ENCODE assay signal across 8 cellular contexts in the genomic region with DNA sequence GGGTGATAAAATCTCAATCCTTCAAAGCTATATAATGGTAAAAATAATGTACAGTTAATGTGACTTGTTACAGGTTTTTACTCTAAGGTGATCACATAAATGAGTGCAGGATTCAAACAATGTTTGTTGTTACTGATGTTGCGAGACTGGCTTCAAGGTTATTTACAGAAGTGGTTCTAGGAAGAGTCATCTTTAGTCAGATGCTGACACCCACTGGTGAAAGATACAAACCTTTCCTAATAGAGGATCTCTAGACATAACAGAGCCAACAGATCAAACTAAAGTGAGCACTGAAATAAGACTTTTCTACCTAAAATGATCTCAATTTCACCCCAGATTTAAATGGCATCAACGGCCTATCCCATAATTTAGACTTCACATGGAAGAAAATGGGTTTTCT. TPM values are rescaled to one million over a fixed set of nuclear protein-coding genes. Genes with fewer than 3 reads are reported as not detected.
DNase-seq lines count a peak whose midpoint lies in the region; ATAC-seq and TF ChIP-seq lines count a peak whose summit lies in the region.

No MANE protein-coding gene starts in this region.

- peak; percentile 22 to 73 (median 61) for TF ChIP-seq CTCF in adrenal gland (IDR thresholded peaks at IDR 0.05)
- peak; percentile 31 to 71 (median 39) for TF ChIP-seq CTCF in tibial nerve (IDR thresholded peaks at IDR 0.05)

- no peaks in the 10 kb centered on the region for H3K9me3 ChIP-seq in adrenal gland (replicated peaks in 1 of 3)
- H3K9me3 ChIP-seq in tibial nerve = no peaks in the 10 kb centered on the region

- no peaks in the 10 kb centered on the region for H3K9me3 Mint-ChIP-seq in immature natural killer cell

- H3K27me3 Mint-ChIP-seq in immature natural killer cell (ENCODE audit: low read depth in 3 of 3) = no peaks in the 10 kb centered on the region

- ATAC-seq in GM19328 (IDR thresholded peaks at IDR 0.05; ENCODE audit: unreplicated experiment) = no peak

- H3K36me3 Mint-ChIP-seq in immature natural killer cell = peaks cover 12 to 24% (median 20%) of the 10 kb centered on the region in 3 donors

- 38 to 48% (median 43%) methylated on average over 2 of the region's 2 CpGs for WGBS in adrenal gland, 4 donors
- 45 to 62% methylated on average over 2 of the region's 2 CpGs for WGBS in tibial nerve, 2 donors

- peaks cover 0 to 4% of the 10 kb centered on the region in 2 donors for H3K36me3 ChIP-seq in adrenal gland (replicated peaks in 1 of 2)
- peaks cover 0 to 18% (median 0%) of the 10 kb centered on the region in 3 donors for H3K36me3 ChIP-seq in tibial nerve

- H3K27me3 ChIP-seq in adrenal gland = no peaks in the 10 kb centered on the region
- H3K27me3 ChIP-seq in tibial nerve = no peaks in the 10 kb centered on the region

- peak; percentile 28 for DNase-seq in NCI-H1105 treated with DMSO at 0.1 percent for 48 hours (lab: John Stamatoyannopoulos, UW)
- DNase-seq in NCI-H1105 (lab: John Stamatoyannopoulos, UW) = no peak
- DNase-seq in NCI-H2081 (lab: John Stamatoyannopoulos, UW) = peak; percentile 23 to 57
- peak in 2 of 7 donors; percentile 25 to 35 for DNase-seq in adrenal gland
- peak in 2 of 3 donors; percentile 7 to 9 for DNase-seq in immature natural killer cell
- peak in 1 of 2 donors; percentile 32 for DNase-seq in tibial nerve (ENCODE audit: low spot score in 2 of 2)
- no peak for DNase-seq in NCI-H1048 (lab: John Stamatoyannopoulos, UW)

- no peaks in the 10 kb centered on the region for H3K4me1 Mint-ChIP-seq in immature natural killer cell

- H3K4me1 ChIP-seq in adrenal gland (replicated peaks in 1 of 2) (no peaks in the 10 kb centered on the region), tibial nerve (no peaks in the 10 kb centered on the region)

- TF ChIP-seq EP300 in tibial nerve (IDR thresholded peaks at IDR 0.05) = no peak

- H3K4me3 Mint-ChIP-seq in immature natural killer cell = no peak overlapping the region

- TF ChIP-seq POLR2A in adrenal gland (IDR thresholded peaks at IDR 0.05) (no peak), tibial nerve (IDR thresholded peaks at IDR 0.05) (no peak)

- intact Hi-C loops in adrenal gland (cut with DNase I) = loop anchor here in 1 of 2 donors (10.0 kb wide), 1 partner anchor 500 kb away; no protein-coding TSS in a partner anchor

- no peak overlapping the region for H3K4me3 ChIP-seq in adrenal gland
- H3K4me3 ChIP-seq in tibial nerve = no peak overlapping the region

- no peak overlapping the region for H3K27ac Mint-ChIP-seq in immature natural killer cell

- H3K27ac ChIP-seq in adrenal gland = no peak overlapping the region
- no peak overlapping the region for H3K27ac ChIP-seq in tibial nerve

RNA-seq across cellular contexts. Expression of gene ARSB, which starts 20.2 kb away (rescaled TPM):
- total RNA-seq in adrenal gland (10 to 100 TPM in 7 of 8 donors, 1 to 10 TPM in 1; 9.8 to 24.5 (median 17.3) TPM), tibial nerve (10 to 100 TPM in 3 of 4 donors, 1 to 10 TPM in 1; 8.3 to 19.8 (median 15.5) TPM)
- polyA plus RNA-seq in adrenal gland (1 to 10 TPM; 1.9 to 7.4 (median 2.4) TPM), immature natural killer cell (10 to 100 TPM in 1 of 3 donors, 1 to 10 TPM in 2; 5.3 to 11.9 (median 6.2) TPM)

Comparison
In these comparisons a context has a peak if more than half of its experiments do, and no peak if none do; other contexts are left out.
1. DNase-seq: peak in NCI-H1105 treated with DMSO at 0.1 percent for 48 hours (single experiment), NCI-H2081 (2 of 2) and immature natural killer cell (2 of 3); none in NCI-H1105 (single experiment) and NCI-H1048 (single experiment).